In the genomic region with DNA sequence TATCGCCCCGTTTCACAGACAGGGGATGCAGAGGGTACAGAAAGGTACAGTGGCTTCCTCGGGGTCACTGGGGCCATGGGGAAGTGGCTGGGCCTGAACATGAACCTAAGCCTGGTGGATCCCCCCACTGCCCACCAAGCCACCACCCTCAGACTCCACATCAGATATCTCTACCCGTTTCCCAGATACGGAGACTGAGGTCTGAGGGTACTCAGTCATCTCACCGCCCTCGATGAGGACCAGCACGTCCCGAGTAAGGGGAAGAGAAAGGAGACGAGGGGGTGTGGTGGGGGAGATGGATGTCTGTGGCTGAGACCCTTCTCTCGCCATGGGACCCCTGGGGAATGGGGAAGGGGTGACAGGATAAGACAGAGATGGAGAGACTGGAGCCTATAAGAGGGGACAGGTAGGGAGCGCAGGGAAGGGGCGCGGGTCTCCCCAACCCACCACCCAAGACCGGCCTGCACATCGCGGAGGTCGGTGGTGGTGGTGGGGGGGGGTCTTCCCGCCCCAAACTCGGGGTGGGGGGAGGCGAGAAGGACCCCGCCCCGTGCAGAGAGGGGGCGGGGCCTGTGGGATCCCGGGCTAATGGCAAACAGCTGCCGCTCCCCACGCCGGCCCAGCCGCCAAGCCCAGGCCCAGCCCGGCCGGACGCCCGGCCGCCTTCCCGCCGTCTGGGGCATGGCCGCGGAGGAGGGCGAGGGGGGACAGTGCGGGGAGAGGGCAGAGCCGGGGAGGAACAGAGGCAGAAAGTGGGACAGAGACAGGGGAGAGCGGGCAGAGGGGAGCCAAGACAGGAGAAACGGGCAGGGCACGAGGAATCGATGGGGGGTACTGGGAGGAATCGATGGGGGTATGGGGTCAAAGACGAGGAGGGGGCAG, we compare ENCODE assay signal across 1 cellular context.
TF ChIP-seq lines count a peak whose summit lies in the region.

No MANE protein-coding gene starts in this region.

TF ChIP-seq in GM12878, 131 proteins besides CTCF, POLR2A, EP300 and RAD21:
- TF ChIP-seq PML (IDR thresholded peaks at IDR 0.05; ENCODE audit: low read length) (no peak), MEF2B (IDR thresholded peaks at IDR 0.05; ENCODE audit: partially characterized antibody, poor library complexity, severe bottlenecking) (no peak), PAX8 (IDR thresholded peaks at IDR 0.05) (no peak), YY1 (IDR thresholded peaks at IDR 0.05; ENCODE audit: low read depth, low read length) (peak; percentile 14; the same call in 1 of the 2 replicates), TCF3 (IDR thresholded peaks at IDR 0.05; ENCODE audit: borderline replicate concordance, insufficient read depth, low read depth, low read length) (no peak)
- TF ChIP-seq, protein P1, sequence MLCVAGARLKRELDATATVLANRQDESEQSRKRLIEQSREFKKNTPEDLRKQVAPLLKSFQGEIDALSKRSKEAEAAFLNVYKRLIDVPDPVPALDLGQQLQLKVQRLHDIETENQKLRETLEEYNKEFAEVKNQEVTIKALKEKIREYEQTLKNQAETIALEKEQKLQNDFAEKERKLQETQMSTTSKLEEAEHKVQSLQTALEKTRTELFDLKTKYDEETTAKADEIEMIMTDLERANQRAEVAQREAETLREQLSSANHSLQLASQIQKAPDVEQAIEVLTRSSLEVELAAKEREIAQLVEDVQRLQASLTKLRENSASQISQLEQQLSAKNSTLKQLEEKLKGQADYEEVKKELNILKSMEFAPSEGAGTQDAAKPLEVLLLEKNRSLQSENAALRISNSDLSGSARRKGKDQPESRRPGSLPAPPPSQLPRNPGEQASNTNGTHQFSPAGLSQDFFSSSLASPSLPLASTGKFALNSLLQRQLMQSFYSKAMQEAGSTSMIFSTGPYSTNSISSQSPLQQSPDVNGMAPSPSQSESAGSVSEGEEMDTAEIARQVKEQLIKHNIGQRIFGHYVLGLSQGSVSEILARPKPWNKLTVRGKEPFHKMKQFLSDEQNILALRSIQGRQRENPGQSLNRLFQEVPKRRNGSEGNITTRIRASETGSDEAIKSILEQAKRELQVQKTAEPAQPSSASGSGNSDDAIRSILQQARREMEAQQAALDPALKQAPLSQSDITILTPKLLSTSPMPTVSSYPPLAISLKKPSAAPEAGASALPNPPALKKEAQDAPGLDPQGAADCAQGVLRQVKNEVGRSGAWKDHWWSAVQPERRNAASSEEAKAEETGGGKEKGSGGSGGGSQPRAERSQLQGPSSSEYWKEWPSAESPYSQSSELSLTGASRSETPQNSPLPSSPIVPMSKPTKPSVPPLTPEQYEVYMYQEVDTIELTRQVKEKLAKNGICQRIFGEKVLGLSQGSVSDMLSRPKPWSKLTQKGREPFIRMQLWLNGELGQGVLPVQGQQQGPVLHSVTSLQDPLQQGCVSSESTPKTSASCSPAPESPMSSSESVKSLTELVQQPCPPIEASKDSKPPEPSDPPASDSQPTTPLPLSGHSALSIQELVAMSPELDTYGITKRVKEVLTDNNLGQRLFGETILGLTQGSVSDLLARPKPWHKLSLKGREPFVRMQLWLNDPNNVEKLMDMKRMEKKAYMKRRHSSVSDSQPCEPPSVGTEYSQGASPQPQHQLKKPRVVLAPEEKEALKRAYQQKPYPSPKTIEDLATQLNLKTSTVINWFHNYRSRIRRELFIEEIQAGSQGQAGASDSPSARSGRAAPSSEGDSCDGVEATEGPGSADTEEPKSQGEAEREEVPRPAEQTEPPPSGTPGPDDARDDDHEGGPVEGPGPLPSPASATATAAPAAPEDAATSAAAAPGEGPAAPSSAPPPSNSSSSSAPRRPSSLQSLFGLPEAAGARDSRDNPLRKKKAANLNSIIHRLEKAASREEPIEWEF (IDR thresholded peaks at IDR 0.05; ENCODE audit: insufficient replicate concordance, low read depth, low read length), result no peak
TF ChIP-seq in GM12878: peak in this region for 1.
